Comparison of ENCODE assay signal across 8 cellular contexts in genomic region chr10:86758231-86759072, GRCh38. TPM values are rescaled to one million over a fixed set of nuclear protein-coding genes. Genes with fewer than 3 reads are reported as not detected.
DNase-seq lines count a peak whose midpoint lies in the region; ATAC-seq, FAIRE-seq and TF ChIP-seq lines count a peak whose summit lies in the region.

No MANE protein-coding gene starts in this region.

- H3K4me3 Mint-ChIP-seq in endothelial cell (ENCODE audit: unreplicated experiment): peak overlapping the region; percentile 95
- H3K4me3 Mint-ChIP-seq in progenitor cell of endocrine pancreas (ENCODE audit: low read depth): peak overlapping the region; percentile 94

- no peaks in the 10 kb centered on the region; the same call in 1 of the 2 replicates for H4K20me1 ChIP-seq in PC-3 (ENCODE audit: low read length)

- H3K4me2 ChIP-seq in PC-3 (ENCODE audit: low read length): peak overlapping the region; percentile 79

- no peaks in the 10 kb centered on the region for H3F3A ChIP-seq in PC-3 (ENCODE audit: low read length, unreplicated experiment)

- no peaks in the 10 kb centered on the region for H3K9me3 Mint-ChIP-seq in endothelial cell (ENCODE audit: unreplicated experiment)
- no peaks in the 10 kb centered on the region for H3K9me3 Mint-ChIP-seq in progenitor cell of endocrine pancreas (ENCODE audit: low read depth)

- peaks cover 9% of the 10 kb centered on the region; the same call in 1 of the 2 replicates for H3K4me1 ChIP-seq in PC-3 (ENCODE audit: insufficient read depth, low read length)

- H3K27me3 ChIP-seq in PC-3 (ENCODE audit: low read length): no peaks in the 10 kb centered on the region

- H3K4me1 Mint-ChIP-seq in endothelial cell (ENCODE audit: unreplicated experiment) (peaks cover 32% of the 10 kb centered on the region), progenitor cell of endocrine pancreas (ENCODE audit: low read depth) (peaks cover 48% of the 10 kb centered on the region)

- H2AFZ ChIP-seq in PC-3 (ENCODE audit: low read length): peak overlapping the region; percentile 71

- H3K36me3 ChIP-seq in PC-3 (ENCODE audit: low read depth, low read length): no peaks in the 10 kb centered on the region

- H3K27me3 Mint-ChIP-seq in endothelial cell (ENCODE audit: unreplicated experiment): peaks cover 19% of the 10 kb centered on the region
- no peaks in the 10 kb centered on the region for H3K27me3 Mint-ChIP-seq in progenitor cell of endocrine pancreas

- DNase-seq in PC-3 (peak; percentile 7), endothelial cell (ENCODE audit: low spot score) (no peak), progenitor cell of endocrine pancreas (ENCODE audit: low spot score, unreplicated experiment) (no peak), NCI-H2227 (lab: John Stamatoyannopoulos, UW; ENCODE audit: unreplicated experiment) (no peak)
- DNase-seq in effector CD8-positive, alpha-beta T cell (lab: John Stamatoyannopoulos, UW): no peak

- H3K27ac Mint-ChIP-seq in endothelial cell (ENCODE audit: unreplicated experiment) (peak overlapping the region; percentile 45), progenitor cell of endocrine pancreas (peak overlapping the region; percentile 99)

- intact Hi-C loops in PC-3 (cut with micrococcal nuclease): no loop called here

- no peaks in the 10 kb centered on the region for H3K9me2 ChIP-seq in PC-3 (replicated peaks; ENCODE audit: low read length)

- TF ChIP-seq CTCF in PC-3 (conservative IDR thresholded peaks at IDR 0.05; ENCODE audit: low read depth, low read length) (no peak), endothelial cell (IDR thresholded peaks at IDR 0.05; ENCODE audit: unreplicated experiment) (no peak), progenitor cell of endocrine pancreas (IDR thresholded peaks at IDR 0.05; ENCODE audit: unreplicated experiment) (no peak)

- peak overlapping the region; percentile 79 for H3K9ac ChIP-seq in PC-3 (ENCODE audit: low read length)

- H3K79me2 ChIP-seq in PC-3 (ENCODE audit: low read length): peaks cover 83% of the 10 kb centered on the region

- no peak overlapping the region for H3K27ac ChIP-seq in PC-3 (ENCODE audit: low read length)

- BruUV-seq in PC-3 (replicated peaks; lab: Mats Ljungman, UMichigan): no TSS peak

- POLR2A ChIA-PET in PC-3 (lab: Charles Lee; ENCODE audit: unreplicated experiment): no interaction called here

- ATAC-seq in PC-3 (no peak), HG02798 (IDR thresholded peaks at IDR 0.05; ENCODE audit: poor library complexity, unreplicated experiment) (no peak), HG02571 (IDR thresholded peaks at IDR 0.05; ENCODE audit: unreplicated experiment) (no peak)

- H3K4me3 ChIP-seq in PC-3 (ENCODE audit: low read length): peak overlapping the region; percentile 85

- no peaks in the 10 kb centered on the region for H3K9me3 ChIP-seq in PC-3 (ENCODE audit: low read length)

- peak; percentile 86 for FAIRE-seq in G401.6 (lab: Jason Lieb, UNC)

- CTCF ChIA-PET in PC-3 (lab: Charles Lee): no interaction called here

- H3K36me3 Mint-ChIP-seq in endothelial cell (ENCODE audit: low read depth, unreplicated experiment): no peaks in the 10 kb centered on the region
- H3K36me3 Mint-ChIP-seq in progenitor cell of endocrine pancreas (ENCODE audit: insufficient read depth): no peaks in the 10 kb centered on the region

RNA-seq across cellular contexts. Expression of gene BMPR1A, which starts 2.0 kb away (rescaled TPM):
- total RNA-seq in PC-3 (2014; rRNA removed) (10.5 and 14.5 TPM in 2 replicates), endothelial cell (ENCODE audit: unreplicated experiment) (20.8 TPM), progenitor cell of endocrine pancreas (80.7 and 89.7 TPM in 2 replicates)
